Comparison of ENCODE assay signal across 8 cellular contexts in the genomic region with DNA sequence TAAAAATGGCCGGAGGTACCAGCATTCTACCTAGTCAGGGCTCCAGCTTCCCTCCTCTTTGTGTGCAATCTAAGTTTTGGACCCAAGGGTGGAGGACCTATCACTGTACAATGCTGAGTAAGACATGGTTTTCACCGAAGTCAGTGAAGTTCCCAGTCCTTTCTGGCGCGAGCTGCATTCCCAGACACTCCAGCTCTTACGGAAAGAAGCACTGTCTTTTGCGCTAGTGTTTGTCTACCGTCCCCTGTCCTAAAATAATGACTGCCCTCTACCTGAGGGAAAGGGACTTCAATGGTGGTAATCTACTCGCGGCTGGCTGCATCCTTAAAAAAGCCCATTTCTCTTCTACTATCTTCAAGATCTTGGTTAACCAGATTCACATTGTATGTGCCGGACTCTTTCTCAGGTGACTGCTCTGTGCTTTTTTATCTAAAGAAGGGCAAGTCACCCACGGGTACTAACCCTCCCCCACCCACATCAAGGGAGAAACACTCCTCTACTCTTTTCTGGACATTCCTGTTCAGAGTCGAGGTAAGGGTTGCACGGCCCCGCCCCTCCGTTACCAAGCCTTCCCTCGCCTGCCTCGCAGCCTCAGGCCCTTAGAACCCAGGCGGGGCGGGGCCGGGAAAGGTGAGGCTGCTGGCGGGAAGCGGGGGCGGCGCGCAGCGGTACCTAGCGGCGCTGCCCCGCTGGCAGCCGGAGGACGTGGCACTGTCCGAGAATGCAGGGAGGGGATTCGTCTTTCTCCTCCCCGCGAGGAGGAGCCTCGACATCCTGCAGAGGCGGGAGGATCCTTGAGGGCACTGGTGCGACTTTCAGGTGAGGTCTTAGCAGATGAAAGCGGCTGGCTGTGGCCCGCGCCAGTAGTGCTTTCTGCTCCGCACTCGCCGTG.
DNase-seq lines count a peak whose midpoint lies in the region; ATAC-seq and FAIRE-seq lines count a peak whose summit lies in the region.
"Not testable (repeated sequence)": the region's sequence is repeated elsewhere in the genome, so short reads cannot be mapped to it uniquely, and the experiment has no call there.

No MANE protein-coding gene starts in this region.

- peak overlapping the region; percentile 90 for H3K27ac Mint-ChIP-seq in activated naive CD4-positive, alpha-beta T cell treated with anti-CD3 and anti-CD28 coated beads, Interleukin-2, amount 50 U/mL, for 24 hours

- not testable (repeated sequence) for H3K9me3 ChIP-seq in stomach smooth muscle (ENCODE audit: control insufficient read depth in 2 of 2, low read length in 2 of 2)

- DNase-seq in NCI-H1092 (lab: John Stamatoyannopoulos, UW): peak; percentile 53
- DNase-seq in SKM-1 treated with dmso at 0.1 percent for 144 hours (lab: John Stamatoyannopoulos, UW; ENCODE audit: unreplicated experiment): peak; percentile 62
- peak; percentile 68 for DNase-seq in Right ventricle myocardium inferior (ENCODE audit: missing footprints)
- DNase-seq in occipital lobe (lab: John Stamatoyannopoulos, UW): peak; percentile 41

- H3K4me3 ChIP-seq in stomach smooth muscle (ENCODE audit: low read length in 2 of 2): peak overlapping the region; percentile 51 to 70

- not testable (repeated sequence) for H3K36me3 Mint-ChIP-seq in activated naive CD4-positive, alpha-beta T cell treated with anti-CD3 and anti-CD28 coated beads, Interleukin-2, amount 50 U/mL, for 24 hours

- H3K27ac ChIP-seq in stomach smooth muscle (ENCODE audit: low read length): not testable (repeated sequence)

- H3K9me3 Mint-ChIP-seq in activated naive CD4-positive, alpha-beta T cell treated with anti-CD3 and anti-CD28 coated beads, Interleukin-2, amount 50 U/mL, for 24 hours: not testable (repeated sequence)

- FAIRE-seq in G401.6 (lab: Jason Lieb, UNC): peak; percentile 70

- H3K9ac ChIP-seq in stomach smooth muscle (ENCODE audit: low read length in 2 of 2): peak overlapping the region in 1 of 2 donors; percentile 37

- H3K27me3 Mint-ChIP-seq in activated naive CD4-positive, alpha-beta T cell treated with anti-CD3 and anti-CD28 coated beads, Interleukin-2, amount 50 U/mL, for 24 hours: not testable (repeated sequence)

- intact Hi-C loops in Right ventricle myocardium inferior (cut with DNase I): not testable (repeated sequence)

- peak overlapping the region; percentile 78 for H3K4me3 Mint-ChIP-seq in activated naive CD4-positive, alpha-beta T cell treated with anti-CD3 and anti-CD28 coated beads, Interleukin-2, amount 50 U/mL, for 24 hours

- ATAC-seq in HG02642 (IDR thresholded peaks at IDR 0.05; ENCODE audit: poor library complexity, unreplicated experiment): peak; percentile 79
- ATAC-seq in Right ventricle myocardium inferior: peak; percentile 85

- peaks cover 14% of the 10 kb centered on the region for H3K4me1 Mint-ChIP-seq in activated naive CD4-positive, alpha-beta T cell treated with anti-CD3 and anti-CD28 coated beads, Interleukin-2, amount 50 U/mL, for 24 hours

- not testable (repeated sequence) for H3K27me3 ChIP-seq in stomach smooth muscle (ENCODE audit: control insufficient read depth in 1 of 2, insufficient read depth in 2 of 2, low read length in 2 of 2)

- H3K36me3 ChIP-seq in stomach smooth muscle (ENCODE audit: control insufficient read depth in 2 of 2, insufficient read depth in 2 of 2, low read length in 2 of 2): not testable (repeated sequence)

- H3K4me1 ChIP-seq in stomach smooth muscle (ENCODE audit: control insufficient read depth, insufficient read depth, low read length): not testable (repeated sequence)
